ENCODE assay signal across 9 cellular contexts in the genomic region with DNA sequence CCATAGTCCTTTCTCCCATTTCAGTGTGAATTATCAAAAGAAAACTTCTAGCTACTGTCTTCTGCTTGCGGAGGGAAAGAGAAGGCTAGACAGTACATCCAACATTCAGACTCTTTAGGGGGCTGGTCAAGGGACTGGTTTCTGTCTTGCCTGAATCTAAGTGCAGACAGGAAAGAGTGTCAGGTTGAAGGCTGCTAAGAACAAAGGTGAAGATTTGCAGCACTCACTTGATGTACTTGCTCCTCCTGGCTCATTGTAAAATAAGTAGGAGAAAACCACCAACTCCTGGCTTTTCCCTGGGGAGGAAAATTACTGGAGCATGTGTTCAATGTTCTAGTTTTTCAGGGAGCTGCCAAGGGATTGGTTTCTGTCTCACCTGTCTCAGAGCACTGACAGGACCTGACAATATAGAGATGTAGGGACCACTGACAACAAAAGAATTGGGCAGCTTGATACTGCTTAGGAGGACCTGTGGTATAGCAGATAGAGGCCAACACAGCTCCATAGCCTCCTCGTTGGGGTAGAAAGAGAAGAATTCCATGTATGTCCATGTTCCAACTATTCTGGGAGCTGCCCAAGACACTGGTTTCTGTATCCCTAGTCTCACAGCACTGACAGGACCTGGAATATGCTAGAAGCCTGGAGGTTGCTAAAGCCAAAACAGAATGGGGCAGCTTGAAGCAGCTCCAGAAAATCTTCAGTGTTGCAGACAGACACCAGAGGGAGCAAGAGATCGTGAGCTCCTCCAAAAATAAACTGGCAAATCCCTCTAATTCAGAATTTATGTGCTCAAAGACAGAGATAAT. TPM values are rescaled to one million over a fixed set of nuclear protein-coding genes. Genes with fewer than 3 reads are reported as not detected.
A peak's percentile ranks its signal among the peaks of the same experiment; 100 is the strongest.
DNase-seq lines count a peak whose midpoint lies in the region; ATAC-seq and TF ChIP-seq lines count a peak whose summit lies in the region.
"Had no signal": no experiment of that assay in that cellular context is flagged by ENCODE, and none has a peak within 500 bp of the region (broad histone marks: within the 10 kb centered on the region; RNA-seq: fewer than 3 reads in every experiment).

No MANE protein-coding gene starts in this region.

- no peaks in the 10 kb centered on the region for H3K9me3 ChIP-seq in esophagus squamous epithelium
- H3K9me3 ChIP-seq in naive thymus-derived CD4-positive, alpha-beta T cell (ENCODE audit: control insufficient read depth in 2 of 3, low read length in 3 of 3) = no peaks in the 10 kb centered on the region

- peaks cover 5% of the 10 kb centered on the region for H3K4me1 Mint-ChIP-seq in progenitor cell of endocrine pancreas (ENCODE audit: low read depth)
- no peaks in the 10 kb centered on the region for H3K4me1 Mint-ChIP-seq in naive thymus-derived CD4-positive, alpha-beta T cell

- TF ChIP-seq CTCF in AG09309 (IDR thresholded peaks at IDR 0.05; ENCODE audit: control insufficient read depth, insufficient read depth, low read depth, low read length, missing control alignments) (peak; percentile 84), GM13977 (IDR thresholded peaks at IDR 0.05; ENCODE audit: extremely low read depth, insufficient read depth, missing control alignments) (peak; percentile 48), esophagus squamous epithelium (IDR thresholded peaks at IDR 0.05) (peak in 4 of 6 experiments; percentile 26 to 65 (median 56)), progenitor cell of endocrine pancreas (IDR thresholded peaks at IDR 0.05; ENCODE audit: unreplicated experiment) (peak; percentile 62)

- CTCF ChIA-PET in naive thymus-derived CD4-positive, alpha-beta T cell (lab: Charles Lee) = no interaction called here

- intact Hi-C loops in esophagus squamous epithelium (cut with DNase I) = no loop called here
- intact Hi-C loops in naive thymus-derived CD4-positive, alpha-beta T cell (cut with micrococcal nuclease) = loop anchor here in 1 of 2 donors (2.0 to 10.0 kb wide), 2 partner anchors 26 to 140 kb away; no protein-coding TSS in a partner anchor

- peaks cover 2% of the 10 kb centered on the region for H3K9me3 Mint-ChIP-seq in progenitor cell of endocrine pancreas (ENCODE audit: low read depth)
- peaks cover 0 to 2% (median 0%) of the 10 kb centered on the region in 11 donors for H3K9me3 Mint-ChIP-seq in naive thymus-derived CD4-positive, alpha-beta T cell

- no peak for ATAC-seq in HG03565 (IDR thresholded peaks at IDR 0.05; ENCODE audit: unreplicated experiment)
- no peak for ATAC-seq in naive thymus-derived CD4-positive, alpha-beta T cell

- 39 to 40% methylated on average over 3 of the region's 3 CpGs for WGBS in esophagus squamous epithelium, 2 donors

- no peak for TF ChIP-seq POLR2A in esophagus squamous epithelium (IDR thresholded peaks at IDR 0.05)

- no peaks in the 10 kb centered on the region for H3K36me3 Mint-ChIP-seq in progenitor cell of endocrine pancreas (ENCODE audit: insufficient read depth)
- no peaks in the 10 kb centered on the region for H3K36me3 Mint-ChIP-seq in naive thymus-derived CD4-positive, alpha-beta T cell

- H3K4me1 ChIP-seq in esophagus squamous epithelium = peaks cover 0 to 19% (median 0%) of the 10 kb centered on the region in 3 donors
- H3K4me1 ChIP-seq in naive thymus-derived CD4-positive, alpha-beta T cell (ENCODE audit: control insufficient read depth in 2 of 2, insufficient read depth in 2 of 2, low read length in 2 of 2) = no peaks in the 10 kb centered on the region

- H3K36me3 ChIP-seq in esophagus squamous epithelium = no peaks in the 10 kb centered on the region
- H3K36me3 ChIP-seq in naive thymus-derived CD4-positive, alpha-beta T cell (ENCODE audit: control insufficient read depth in 2 of 3, insufficient read depth in 3 of 3, low read length in 3 of 3) = no peaks in the 10 kb centered on the region

- DNase-seq in AG09309 (ENCODE audit: low read depth) (no peak), GM13977 (ENCODE audit: low spot score) (no peak), NOMO-1 (lab: John Stamatoyannopoulos, UW; ENCODE audit: unreplicated experiment in 2 of 2) (peak; percentile 38 to 49), esophagus squamous epithelium (lab: John Stamatoyannopoulos, UW) (no peak), progenitor cell of endocrine pancreas (ENCODE audit: low spot score, unreplicated experiment) (no peak)
- no peak for DNase-seq in activated CD8-positive, alpha-beta memory T cell treated with anti-CD3 and anti-CD28 coated beads for 24 hours
- no peak for DNase-seq in naive thymus-derived CD4-positive, alpha-beta T cell

- POLR2A ChIA-PET in naive thymus-derived CD4-positive, alpha-beta T cell (lab: Charles Lee) = no interaction called here

- H3K27ac ChIP-seq in esophagus squamous epithelium = no peak overlapping the region
- no peak overlapping the region for H3K27ac ChIP-seq in naive thymus-derived CD4-positive, alpha-beta T cell (ENCODE audit: low read depth, low read length)

- no peak overlapping the region for H3K4me3 Mint-ChIP-seq in progenitor cell of endocrine pancreas (ENCODE audit: low read depth)
- no peak overlapping the region for H3K4me3 Mint-ChIP-seq in naive thymus-derived CD4-positive, alpha-beta T cell

- in situ Hi-C loops in GM13977 (cut with MboI; ENCODE audit: low pct_unique_long_range_greater_than_20kb, low sequenced_read_pairs, unreplicated experiment) = no loop called here

- no peaks in the 10 kb centered on the region for H3K27me3 ChIP-seq in esophagus squamous epithelium
- no peaks in the 10 kb centered on the region for H3K27me3 ChIP-seq in naive thymus-derived CD4-positive, alpha-beta T cell (ENCODE audit: control insufficient read depth in 2 of 2, insufficient read depth in 2 of 2, low read length in 2 of 2)

- no peak overlapping the region for H3K4me3 ChIP-seq in AG09309 (ENCODE audit: control insufficient read depth, low read depth, low read length)
- no peak overlapping the region for H3K4me3 ChIP-seq in esophagus squamous epithelium
- no peak overlapping the region for H3K4me3 ChIP-seq in naive thymus-derived CD4-positive, alpha-beta T cell (ENCODE audit: low read length)

- no peaks in the 10 kb centered on the region for H3K27me3 Mint-ChIP-seq in progenitor cell of endocrine pancreas
- H3K27me3 Mint-ChIP-seq in naive thymus-derived CD4-positive, alpha-beta T cell = peaks cover 7 to 17% (median 12%) of the 10 kb centered on the region in 5 donors

- no peak overlapping the region for H3K27ac Mint-ChIP-seq in progenitor cell of endocrine pancreas
- H3K27ac Mint-ChIP-seq in naive thymus-derived CD4-positive, alpha-beta T cell = no peak overlapping the region

RNA-seq across cellular contexts. Expression of gene MMP12, which starts 39.7 kb away (rescaled TPM):
- total RNA-seq in esophagus squamous epithelium (1 to 10 TPM in 1 of 4 donors, under 1 TPM in 1, not detected in 2; 0.35 to 1.1 TPM), progenitor cell of endocrine pancreas (not detected in 2 replicates)
- not detected for total RNA-seq in naive thymus-derived CD4-positive, alpha-beta T cell
- polyA plus RNA-seq in naive thymus-derived CD4-positive, alpha-beta T cell = not detected
- total RNA-seq: frontal cortex had no signal

RNA-seq across cellular contexts. Expression of gene MMP13, which starts 41.1 kb away (rescaled TPM):
- total RNA-seq in esophagus squamous epithelium (not detected), progenitor cell of endocrine pancreas (not detected in 2 replicates)
- not detected for total RNA-seq in naive thymus-derived CD4-positive, alpha-beta T cell
- polyA plus RNA-seq in naive thymus-derived CD4-positive, alpha-beta T cell = not detected
- total RNA-seq: frontal cortex had no signal

Comparison
In these comparisons a context has a peak if more than half of its experiments do, and no peak if none do; other contexts are left out.
1. DNase-seq: peak in NOMO-1 (2 of 2); none in AG09309 (single experiment), GM13977 (single experiment), esophagus squamous epithelium (single experiment), progenitor cell of endocrine pancreas (single experiment), activated CD8-positive, alpha-beta memory T cell treated with anti-CD3 and anti-CD28 coated beads for 24 hours (single experiment) and naive thymus-derived CD4-positive, alpha-beta T cell (0 of 9).
2. Peak in every context shown above with its lines, with median percentiles within 50 percentile points of each other: CTCF ChIP-seq.